ENCODE assay signal across 17 cellular contexts in genomic region chr11:119418759-119419158, GRCh38. TPM values are rescaled to one million over a fixed set of nuclear protein-coding genes. Genes with fewer than 3 reads are reported as not detected.
DNase-seq lines count a peak whose midpoint lies in the region; ATAC-seq and TF ChIP-seq lines count a peak whose summit lies in the region.
"Had no signal": no experiment of that assay in that cellular context is flagged by ENCODE, and none has a peak within 500 bp of the region (broad histone marks: within the 10 kb centered on the region; RNA-seq: fewer than 3 reads in every experiment).

No MANE protein-coding gene starts in this region.

- no peak overlapping the region for H2AK5ac ChIP-seq in mesenchymal stem cell (ENCODE audit: low read length, severe bottlenecking)

- H3K23ac ChIP-seq in mesenchymal stem cell (ENCODE audit: low read length in 2 of 2), result no peak overlapping the region

- H3K27ac ChIP-seq in GM23248 (peak overlapping the region; percentile 97), mesenchymal stem cell (ENCODE audit: low read length, poor library complexity, severe bottlenecking) (no peak overlapping the region), smooth muscle cell (ENCODE audit: low read depth) (peak overlapping the region; percentile 99)

- in situ Hi-C loops in GM23248 (cut with MboI), result no loop called here
- in situ Hi-C loops in HAP-1 (cut with MboI; ENCODE audit: low sequenced_read_pairs), result no loop called here

- no peak for ATAC-seq in esophagus mucosa
- ATAC-seq: GM12878 had no signal

- H3K4me2 ChIP-seq in GM23248 (ENCODE audit: unreplicated experiment) (peak overlapping the region; percentile 59), mesenchymal stem cell (ENCODE audit: low read length, poor library complexity, severe bottlenecking) (no peak overlapping the region), smooth muscle cell (no peak overlapping the region)

- H3K9ac ChIP-seq in GM23248 (peak overlapping the region; percentile 77; the same call in 1 of the 2 replicates), adipocyte (ENCODE audit: low read length) (peak overlapping the region; percentile 95), mesenchymal stem cell (ENCODE audit: low read length) (peak overlapping the region; percentile 69), smooth muscle cell (ENCODE audit: low read depth) (no peak overlapping the region)

- no peak overlapping the region for H2BK12ac ChIP-seq in mesenchymal stem cell (ENCODE audit: low read length in 2 of 2)

- no peak overlapping the region for H3K18ac ChIP-seq in mesenchymal stem cell (ENCODE audit: low read depth in 1 of 2, low read length in 2 of 2)

- no peaks in the 10 kb centered on the region for H3K9me2 ChIP-seq in GM23248 (ENCODE audit: insufficient read depth)

- no peak overlapping the region for H2BK5ac ChIP-seq in mesenchymal stem cell (ENCODE audit: low read depth, low read length, poor library complexity, severe bottlenecking)

- H3K36me3 ChIP-seq in GM23248 (ENCODE audit: low read depth), result peaks cover 18% of the 10 kb centered on the region; the same call in 1 of the 2 replicates
- peaks cover 25% of the 10 kb centered on the region for H3K36me3 ChIP-seq in adipocyte (ENCODE audit: control insufficient read depth, insufficient read depth, low read length, severe bottlenecking)
- H3K36me3 ChIP-seq in mesenchymal stem cell (ENCODE audit: control insufficient read depth in 1 of 2, insufficient read depth in 2 of 2, low read depth in 1 of 2, low read length in 2 of 2), result peaks cover 0 to 30% of the 10 kb centered on the region in 2 experiments
- H3K36me3 ChIP-seq in smooth muscle cell (ENCODE audit: low read depth), result no peaks in the 10 kb centered on the region
- no peaks in the 10 kb centered on the region for H3K36me3 ChIP-seq in HAP-1 (replicated peaks)

- no peak overlapping the region for H2BK15ac ChIP-seq in mesenchymal stem cell (ENCODE audit: low read depth, poor library complexity, severe bottlenecking)

- H3K4me1 ChIP-seq in GM23248 (ENCODE audit: insufficient read depth) (peaks cover 49% of the 10 kb centered on the region), adipocyte (ENCODE audit: control insufficient read depth, insufficient read depth, low read length) (peaks cover 52% of the 10 kb centered on the region), mesenchymal stem cell (ENCODE audit: control insufficient read depth, insufficient read depth, low read depth, low read length) (peaks cover 23% of the 10 kb centered on the region), smooth muscle cell (ENCODE audit: low read depth) (peaks cover 16% of the 10 kb centered on the region), HAP-1 (no peaks in the 10 kb centered on the region)

- H3K4me3 ChIP-seq in GM23248 (0 out of 2 replicates have a peak overlapping the region, but pooled peaks have one; percentile 36), adipocyte (ENCODE audit: low read length) (no peak overlapping the region), mesenchymal stem cell (ENCODE audit: insufficient read depth in 1 of 2, low read depth in 1 of 2, low read length in 2 of 2) (no peak overlapping the region), smooth muscle cell (no peak overlapping the region), HAP-1 (no peak overlapping the region)
- H3K4me3 ChIP-seq: GM12878 had no signal

- no peak overlapping the region for H3K4ac ChIP-seq in mesenchymal stem cell (ENCODE audit: low read depth in 1 of 2, low read length in 2 of 2)

- peaks cover 45% of the 10 kb centered on the region for H3K79me2 ChIP-seq in GM23248 (ENCODE audit: insufficient read depth)
- peaks cover 29% of the 10 kb centered on the region for H3K79me2 ChIP-seq in smooth muscle cell (ENCODE audit: low read depth)

- H4K91ac ChIP-seq in mesenchymal stem cell (ENCODE audit: low read length), result peak overlapping the region; percentile 55

- TF ChIP-seq CTCF in smooth muscle cell (IDR thresholded peaks at IDR 0.05; ENCODE audit: borderline replicate concordance, insufficient read depth, poor library complexity, severe bottlenecking), result no peak

- H3F3A ChIP-seq in GM23248 (ENCODE audit: insufficient read depth), result peaks cover 41% of the 10 kb centered on the region
- peaks cover 5% of the 10 kb centered on the region for H3F3A ChIP-seq in smooth muscle cell (ENCODE audit: low read depth)

- H3K9me3 ChIP-seq in GM23248 (ENCODE audit: low read depth) (no peaks in the 10 kb centered on the region), adipocyte (ENCODE audit: control insufficient read depth, low read length) (no peaks in the 10 kb centered on the region), mesenchymal stem cell (ENCODE audit: control insufficient read depth, low read length) (no peaks in the 10 kb centered on the region), smooth muscle cell (replicated peaks; ENCODE audit: low read depth) (no peaks in the 10 kb centered on the region), HAP-1 (no peaks in the 10 kb centered on the region)

- no peak overlapping the region for H4K8ac ChIP-seq in mesenchymal stem cell (ENCODE audit: low read length)

- WGBS in GM23248 (ENCODE audit: low coverage in 1 of 2, low lambda C conversion rate in 2 of 2, missing lambda C conversion rate in 2 of 2), 2 experiments, result 89 to 92% methylated on average over 4 of the region's 4 CpGs
- WGBS in mesenchymal stem cell, result 81% methylated on average over 4 of the region's 4 CpGs
- WGBS in smooth muscle cell (ENCODE audit: low lambda C conversion rate), result 100% methylated on average over 3 of the region's 4 CpGs

- H3K27me3 ChIP-seq in GM23248 (replicated peaks; ENCODE audit: insufficient read depth), result no peaks in the 10 kb centered on the region
- H3K27me3 ChIP-seq in adipocyte (replicated peaks; ENCODE audit: control insufficient read depth, insufficient read depth, low read length), result no peaks in the 10 kb centered on the region
- peaks cover 0 to 67% of the 10 kb centered on the region in 2 experiments for H3K27me3 ChIP-seq in mesenchymal stem cell (ENCODE audit: control insufficient read depth in 1 of 2, insufficient read depth in 1 of 2, low read length in 2 of 2)
- H3K27me3 ChIP-seq in smooth muscle cell (ENCODE audit: low read depth), result no peaks in the 10 kb centered on the region
- peaks cover 19% of the 10 kb centered on the region for H3K27me3 ChIP-seq in HAP-1 (ENCODE audit: low read depth)

- H3K79me1 ChIP-seq in mesenchymal stem cell (replicated peaks; ENCODE audit: low read length, poor library complexity, severe bottlenecking), result no peaks in the 10 kb centered on the region

- H2BK120ac ChIP-seq in mesenchymal stem cell (ENCODE audit: low read depth, low read length), result no peak overlapping the region

- H4K20me1 ChIP-seq in GM23248 (ENCODE audit: insufficient read depth), result no peaks in the 10 kb centered on the region; the same call in 1 of the 2 replicates
- H4K20me1 ChIP-seq in smooth muscle cell (ENCODE audit: low read depth), result peaks cover 30% of the 10 kb centered on the region

- DNase-seq in GM23248 (no peak), adipocyte (ENCODE audit: low read depth) (no peak), mesenchymal stem cell (no peak), smooth muscle cell (lab: John Stamatoyannopoulos, UW; ENCODE audit: unreplicated experiment) (no peak), GM03348 (ENCODE audit: low spot score) (no peak), HAP-1 (ENCODE audit: low spot score in 2 of 2) (no peak)
- DNase-seq in activated CD4-positive, CD25-positive, alpha-beta regulatory T cell (lab: John Stamatoyannopoulos, UW), result no peak
- DNase-seq: CD4-positive, CD25-positive, alpha-beta regulatory T cell; HCEC 1CT; MV-4-11; NCI-H1436; NCI-H2081 treated with DMSO at 0.1 percent for 48 hours; NCI-H524; SIG-M5 had no signal

- H2AFZ ChIP-seq in GM23248 (no peak overlapping the region), mesenchymal stem cell (ENCODE audit: low read depth, low read length) (no peak overlapping the region), smooth muscle cell (ENCODE audit: low read depth) (no peak overlapping the region)

- no peak overlapping the region for H3K14ac ChIP-seq in mesenchymal stem cell (ENCODE audit: low read length in 2 of 2)

RNA-seq across cellular contexts. Expression of gene THY1, which starts 4.2 kb away (rescaled TPM):
- 1,197 and 1,694 TPM in 2 replicates for total RNA-seq in GM23248 (2014; rRNA removed; shearing (Covaris generic))
- 1,640 and 1,703 TPM in 2 replicates for polyA plus RNA-seq in GM23248 (2016; fragmentation: Nextera tagmentation; extraction: Ambion mirVana)
- polyA plus RNA-seq in mesenchymal stem cell (2013, experiment 1 of 2), result 87.8 TPM
- 87.6 TPM for polyA plus RNA-seq in mesenchymal stem cell (2013, experiment 2 of 2)
- total RNA-seq in smooth muscle cell, result 266 and 297 TPM in 2 replicates
- 411 and 614 TPM in 2 replicates for polyA plus RNA-seq in smooth muscle cell
- total RNA-seq in esophagus mucosa, result 3.6 TPM
- total RNA-seq: CD4-positive, CD25-positive, alpha-beta regulatory T cell had no signal
- polyA plus RNA-seq: CD4-positive, CD25-positive, alpha-beta regulatory T cell; IgD-negative memory B cell had no signal

RNA-seq across cellular contexts. Expression of gene USP2, which starts 37.3 kb away (rescaled TPM):
- total RNA-seq in GM23248 (2014; rRNA removed; shearing (Covaris generic)), result not detected in 2 replicates
- polyA plus RNA-seq in GM23248 (2016; fragmentation: Nextera tagmentation; extraction: Ambion mirVana), result 0.30 and 0.33 TPM in 2 replicates
- 0.65 TPM for polyA plus RNA-seq in mesenchymal stem cell (2013, experiment 1 of 2)
- 0.60 TPM for polyA plus RNA-seq in mesenchymal stem cell (2013, experiment 2 of 2)
- 1.4 and 1.8 TPM in 2 replicates for total RNA-seq in smooth muscle cell
- polyA plus RNA-seq in smooth muscle cell, result 0.25 and 2.5 TPM in 2 replicates
- 2.8 TPM for total RNA-seq in esophagus mucosa
- polyA plus RNA-seq: IgD-negative memory B cell had no signal

Comparison
In these comparisons a context has a peak if more than half of its experiments do, and no peak if none do; other contexts are left out.
1. RNA of gene THY1, which starts 4.2 kb away (total RNA-seq): 1,197 to 1,694 TPM in GM23248 and 266 to 297 TPM in smooth muscle cell; 3.6 TPM in esophagus mucosa (single experiment); every median in the first group is over 10 times any median in the second.